Comparison of ENCODE assay signal across 1 cellular context in genomic region chr5:65925094-65925600, GRCh38.
TF ChIP-seq lines count a peak whose summit lies in the region.

No MANE protein-coding gene starts in this region.

TF ChIP-seq in HEK293, 187 proteins besides CTCF, POLR2A, EP300 and RAD21 (continued from another document and continues in another):
- TF ChIP-seq ZNF777 (tag by site-specific recombination; IDR thresholded peaks at IDR 0.05; ENCODE audit: borderline replicate concordance) (peak; percentile 21; the same call in 1 of the 2 replicates), ZBTB8A (tag by site-specific recombination; IDR thresholded peaks at IDR 0.05) (no peak), ZNF214 (tag by site-specific recombination; IDR thresholded peaks at IDR 0.05; ENCODE audit: borderline replicate concordance) (no peak), ZNF426 (tag by site-specific recombination; IDR thresholded peaks at IDR 0.05) (no peak), SP2 (tag by site-specific recombination; IDR thresholded peaks at IDR 0.05) (peak; percentile 44; the same call in 1 of the 2 replicates), ZNF654 (tag by site-specific recombination; IDR thresholded peaks at IDR 0.05; ENCODE audit: low read depth) (no peak), PRDM6 (tag by site-specific recombination; IDR thresholded peaks at IDR 0.05) (no peak), KLF8 (tag by site-specific recombination; IDR thresholded peaks at IDR 0.05) (0 out of 2 replicates have a peak, but pooled peaks have one; percentile 27), BCL11B (tag by site-specific recombination; IDR thresholded peaks at IDR 0.05; ENCODE audit: low read depth) (no peak), MEIS1 (CRISPR knock-in tag; IDR thresholded peaks at IDR 0.05; ENCODE audit: borderline replicate concordance) (no peak), ZNF837 (tag by site-specific recombination; IDR thresholded peaks at IDR 0.05) (no peak), ZNF138 (tag by site-specific recombination; IDR thresholded peaks at IDR 0.05; ENCODE audit: borderline replicate concordance) (no peak), ZBTB17 (tag by site-specific recombination; IDR thresholded peaks at IDR 0.05) (peak; percentile 36), ZNF2 (tag by site-specific recombination; IDR thresholded peaks at IDR 0.05) (peak; percentile 76), ZNF677 (tag by site-specific recombination; IDR thresholded peaks at IDR 0.05) (no peak), ZBTB7A (tag by site-specific recombination; IDR thresholded peaks at IDR 0.05; ENCODE audit: low read depth) (0 out of 2 replicates have a peak, but pooled peaks have one; percentile 24), ZBTB11 (tag by site-specific recombination; conservative IDR thresholded peaks at IDR 0.05; ENCODE audit: low read depth) (peak; percentile 64), ZNF423 (tag by site-specific recombination; IDR thresholded peaks at IDR 0.05) (peak; percentile 54; the same call in 1 of the 2 replicates), ZNF610 (tag by site-specific recombination; IDR thresholded peaks at IDR 0.05; ENCODE audit: borderline replicate concordance) (no peak), ZFP37 (tag by site-specific recombination; IDR thresholded peaks at IDR 0.05) (peak; percentile 51), GFI1B (tag by site-specific recombination; IDR thresholded peaks at IDR 0.05) (no peak), ZFP3 (tag by site-specific recombination; IDR thresholded peaks at IDR 0.05; ENCODE audit: low read depth) (no peak), ZNF585B (tag by site-specific recombination; IDR thresholded peaks at IDR 0.05) (0 out of 2 replicates have a peak, but pooled peaks have one; percentile 8), ZNF561 (tag by site-specific recombination; IDR thresholded peaks at IDR 0.05; ENCODE audit: borderline replicate concordance) (no peak; the same call in 1 of the 2 replicates), PRDM4 (tag by site-specific recombination; IDR thresholded peaks at IDR 0.05) (no peak), ZBTB49 (tag by site-specific recombination; IDR thresholded peaks at IDR 0.05; ENCODE audit: low read depth) (no peak), ZNF37A (tag by site-specific recombination; IDR thresholded peaks at IDR 0.05) (no peak), GLIS2 (tag by site-specific recombination; IDR thresholded peaks at IDR 0.05) (peak; percentile 23), EGR2 (tag by site-specific recombination; IDR thresholded peaks at IDR 0.05; ENCODE audit: low read depth) (peak; percentile 62), ZSCAN5A (tag by site-specific recombination; IDR thresholded peaks at IDR 0.05) (no peak), ZIC2 (tag by site-specific recombination; IDR thresholded peaks at IDR 0.05) (peak; percentile 47), IKZF3 (tag by site-specific recombination; IDR thresholded peaks at IDR 0.05) (no peak), ZNF16 (tag by site-specific recombination; IDR thresholded peaks at IDR 0.05; ENCODE audit: low read depth) (no peak), ZNF501 (tag by site-specific recombination; IDR thresholded peaks at IDR 0.05) (peak; percentile 70), GLI2 (tag by site-specific recombination; IDR thresholded peaks at IDR 0.05; ENCODE audit: borderline replicate concordance, low read depth) (no peak), ZXDB (tag by site-specific recombination; IDR thresholded peaks at IDR 0.05) (peak; percentile 38)
- TF ChIP-seq, protein P1, sequence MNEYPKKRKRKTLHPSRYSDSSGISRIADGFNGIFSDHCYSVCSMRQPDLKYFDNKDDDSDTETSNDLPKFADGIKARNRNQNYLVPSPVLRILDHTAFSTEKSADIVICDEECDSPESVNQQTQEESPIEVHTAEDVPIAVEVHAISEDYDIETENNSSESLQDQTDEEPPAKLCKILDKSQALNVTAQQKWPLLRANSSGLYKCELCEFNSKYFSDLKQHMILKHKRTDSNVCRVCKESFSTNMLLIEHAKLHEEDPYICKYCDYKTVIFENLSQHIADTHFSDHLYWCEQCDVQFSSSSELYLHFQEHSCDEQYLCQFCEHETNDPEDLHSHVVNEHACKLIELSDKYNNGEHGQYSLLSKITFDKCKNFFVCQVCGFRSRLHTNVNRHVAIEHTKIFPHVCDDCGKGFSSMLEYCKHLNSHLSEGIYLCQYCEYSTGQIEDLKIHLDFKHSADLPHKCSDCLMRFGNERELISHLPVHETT (tag by site-specific recombination; IDR thresholded peaks at IDR 0.05), result no peak
- TF ChIP-seq, protein P2, sequence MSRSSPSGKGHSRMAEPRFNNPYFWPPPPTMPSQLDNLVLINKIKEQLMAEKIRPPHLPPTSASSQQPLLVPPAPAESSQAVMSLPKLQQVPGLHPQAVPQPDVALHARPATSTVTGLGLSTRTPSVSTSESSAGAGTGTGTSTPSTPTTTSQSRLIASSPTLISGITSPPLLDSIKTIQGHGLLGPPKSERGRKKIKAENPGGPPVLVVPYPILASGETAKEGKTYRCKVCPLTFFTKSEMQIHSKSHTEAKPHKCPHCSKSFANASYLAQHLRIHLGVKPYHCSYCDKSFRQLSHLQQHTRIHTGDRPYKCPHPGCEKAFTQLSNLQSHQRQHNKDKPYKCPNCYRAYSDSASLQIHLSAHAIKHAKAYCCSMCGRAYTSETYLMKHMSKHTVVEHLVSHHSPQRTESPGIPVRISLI (tag by site-specific recombination; IDR thresholded peaks at IDR 0.05), result no peak
- TF ChIP-seq, protein P3, sequence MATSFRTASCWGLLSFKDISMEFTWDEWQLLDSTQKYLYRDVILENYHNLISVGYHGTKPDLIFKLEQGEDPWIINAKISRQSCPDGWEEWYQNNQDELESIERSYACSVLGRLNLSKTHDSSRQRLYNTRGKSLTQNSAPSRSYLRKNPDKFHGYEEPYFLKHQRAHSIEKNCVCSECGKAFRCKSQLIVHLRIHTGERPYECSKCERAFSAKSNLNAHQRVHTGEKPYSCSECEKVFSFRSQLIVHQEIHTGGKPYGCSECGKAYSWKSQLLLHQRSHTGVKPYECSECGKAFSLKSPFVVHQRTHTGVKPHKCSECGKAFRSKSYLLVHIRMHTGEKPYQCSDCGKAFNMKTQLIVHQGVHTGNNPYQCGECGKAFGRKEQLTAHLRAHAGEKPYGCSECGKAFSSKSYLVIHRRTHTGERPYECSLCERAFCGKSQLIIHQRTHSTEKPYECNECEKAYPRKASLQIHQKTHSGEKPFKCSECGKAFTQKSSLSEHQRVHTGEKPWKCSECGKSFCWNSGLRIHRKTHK (tag by site-specific recombination; IDR thresholded peaks at IDR 0.05), result no peak
- TF ChIP-seq, protein P4, sequence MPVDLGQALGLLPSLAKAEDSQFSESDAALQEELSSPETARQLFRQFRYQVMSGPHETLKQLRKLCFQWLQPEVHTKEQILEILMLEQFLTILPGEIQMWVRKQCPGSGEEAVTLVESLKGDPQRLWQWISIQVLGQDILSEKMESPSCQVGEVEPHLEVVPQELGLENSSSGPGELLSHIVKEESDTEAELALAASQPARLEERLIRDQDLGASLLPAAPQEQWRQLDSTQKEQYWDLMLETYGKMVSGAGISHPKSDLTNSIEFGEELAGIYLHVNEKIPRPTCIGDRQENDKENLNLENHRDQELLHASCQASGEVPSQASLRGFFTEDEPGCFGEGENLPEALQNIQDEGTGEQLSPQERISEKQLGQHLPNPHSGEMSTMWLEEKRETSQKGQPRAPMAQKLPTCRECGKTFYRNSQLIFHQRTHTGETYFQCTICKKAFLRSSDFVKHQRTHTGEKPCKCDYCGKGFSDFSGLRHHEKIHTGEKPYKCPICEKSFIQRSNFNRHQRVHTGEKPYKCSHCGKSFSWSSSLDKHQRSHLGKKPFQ (tag by site-specific recombination; IDR thresholded peaks at IDR 0.05), result no peak
- TF ChIP-seq, protein P5, sequence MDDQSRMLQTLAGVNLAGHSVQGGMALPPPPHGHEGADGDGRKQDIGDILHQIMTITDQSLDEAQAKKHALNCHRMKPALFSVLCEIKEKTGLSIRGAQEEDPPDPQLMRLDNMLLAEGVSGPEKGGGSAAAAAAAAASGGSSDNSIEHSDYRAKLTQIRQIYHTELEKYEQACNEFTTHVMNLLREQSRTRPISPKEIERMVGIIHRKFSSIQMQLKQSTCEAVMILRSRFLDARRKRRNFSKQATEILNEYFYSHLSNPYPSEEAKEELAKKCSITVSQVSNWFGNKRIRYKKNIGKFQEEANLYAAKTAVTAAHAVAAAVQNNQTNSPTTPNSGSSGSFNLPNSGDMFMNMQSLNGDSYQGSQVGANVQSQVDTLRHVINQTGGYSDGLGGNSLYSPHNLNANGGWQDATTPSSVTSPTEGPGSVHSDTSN (CRISPR knock-in tag; IDR thresholded peaks at IDR 0.05), result no peak
